In genomic region chr6:89940225-89941027, GRCh38 we compare ENCODE assay signal across 8 cellular contexts. TPM values are rescaled to one million over a fixed set of nuclear protein-coding genes. Genes with fewer than 3 reads are reported as not detected.
DNase-seq lines count a peak whose midpoint lies in the region; ATAC-seq, FAIRE-seq and TF ChIP-seq lines count a peak whose summit lies in the region.

No MANE protein-coding gene starts in this region.

- H3K27ac ChIP-seq in endodermal cell (ENCODE audit: low read depth, low read length): no peak overlapping the region

- H3K9me3 ChIP-seq in endodermal cell (ENCODE audit: control insufficient read depth, low read length): no peaks in the 10 kb centered on the region

- no peak overlapping the region for H3K9ac ChIP-seq in endodermal cell (ENCODE audit: extremely low read depth, low read length, poor library complexity, severe bottlenecking)

- H3K4me3 ChIP-seq in endodermal cell (ENCODE audit: low read length): no peak overlapping the region

- peaks cover 33% of the 10 kb centered on the region for H3K4me1 Mint-ChIP-seq in activated CD8-positive, alpha-beta memory T cell treated with anti-CD3 and anti-CD28 coated beads, Interleukin-2, amount 10 ng/mL, durations not matched to agents 7 days and 5 days
- peaks cover 13% of the 10 kb centered on the region for H3K4me1 Mint-ChIP-seq in endodermal cell

- peak; percentile 89 for TF ChIP-seq CTCF in endodermal cell (conservative IDR thresholded peaks at IDR 0.05)

- H3K36me3 Mint-ChIP-seq in activated CD8-positive, alpha-beta memory T cell treated with anti-CD3 and anti-CD28 coated beads, Interleukin-2, amount 10 ng/mL, durations not matched to agents 7 days and 5 days: peaks cover 7% of the 10 kb centered on the region
- peaks cover 25% of the 10 kb centered on the region for H3K36me3 Mint-ChIP-seq in endodermal cell (ENCODE audit: low read depth)

- H3K36me3 ChIP-seq in endodermal cell (ENCODE audit: control insufficient read depth, insufficient read depth, low read length): peaks cover 18% of the 10 kb centered on the region

- H3K9me3 Mint-ChIP-seq in activated CD8-positive, alpha-beta memory T cell treated with anti-CD3 and anti-CD28 coated beads, Interleukin-2, amount 10 ng/mL, durations not matched to agents 7 days and 5 days (ENCODE audit: low read depth): no peaks in the 10 kb centered on the region
- H3K9me3 Mint-ChIP-seq in endodermal cell: no peaks in the 10 kb centered on the region

- WGBS in endodermal cell (ENCODE audit: insufficient coverage in 1 of 2, insufficient read length in 1 of 2), 2 experiments: 19 to 42% methylated on average over 4 to 9 of the region's 9 CpGs

- no peak overlapping the region for H3K4me3 Mint-ChIP-seq in activated CD8-positive, alpha-beta memory T cell treated with anti-CD3 and anti-CD28 coated beads, Interleukin-2, amount 10 ng/mL, durations not matched to agents 7 days and 5 days
- no peak overlapping the region for H3K4me3 Mint-ChIP-seq in endodermal cell

- FAIRE-seq in HTR-8/SVneo (lab: Jason Lieb, UNC): peak; percentile 48

- DNase-seq in C1 segment of cervical spinal cord (lab: John Stamatoyannopoulos, UW) (peak in 13 of 14 donors; percentile 13 to 81 (median 46)), GM19240 (ENCODE audit: insufficient read length, low spot score) (peak; percentile 61), HTR-8/SVneo (ENCODE audit: insufficient read length, low spot score) (peak; percentile 74), NOMO-1 treated with DMSO at 0.1 percent for 48 hours (lab: John Stamatoyannopoulos, UW; ENCODE audit: unreplicated experiment) (peak; percentile 68), endodermal cell (peak; percentile 88), middle frontal gyrus (ENCODE audit: extremely low spot score, low spot score) (peak; percentile 72)
- peak; percentile 83 for DNase-seq in activated CD8-positive, alpha-beta memory T cell treated with anti-CD3 and anti-CD28 coated beads, Interleukin-2, amount 10 ng/mL, durations not matched to agents 7 days and 5 days
- DNase-seq in stimulated activated naive CD8-positive, alpha-beta T cell treated with anti-CD3 and anti-CD28 coated beads, Interleukin-15, Interleukin-2, amounts not matched to agents 100 U/mL and 50 U/mL, for 24 hours: peak; percentile 49

- H3K27ac Mint-ChIP-seq in activated CD8-positive, alpha-beta memory T cell treated with anti-CD3 and anti-CD28 coated beads, Interleukin-2, amount 10 ng/mL, durations not matched to agents 7 days and 5 days: no peak overlapping the region
- no peak overlapping the region for H3K27ac Mint-ChIP-seq in endodermal cell

- ATAC-seq in activated CD8-positive, alpha-beta memory T cell treated with anti-CD3 and anti-CD28 coated beads, Interleukin-2, amount 10 ng/mL, durations not matched to agents 7 days and 5 days: peak; percentile 94
- peak; percentile 75 for ATAC-seq in stimulated activated naive CD8-positive, alpha-beta T cell treated with anti-CD3 and anti-CD28 coated beads, Interleukin-15, Interleukin-2, amounts not matched to agents 100 U/mL and 50 U/mL, for 24 hours

- H3K27me3 Mint-ChIP-seq in activated CD8-positive, alpha-beta memory T cell treated with anti-CD3 and anti-CD28 coated beads, Interleukin-2, amount 10 ng/mL, durations not matched to agents 7 days and 5 days: no peaks in the 10 kb centered on the region
- H3K27me3 Mint-ChIP-seq in endodermal cell (ENCODE audit: insufficient read depth): no peaks in the 10 kb centered on the region

- no peaks in the 10 kb centered on the region for H3K4me1 ChIP-seq in endodermal cell (ENCODE audit: control insufficient read depth, insufficient read depth, low read length)

- H3K27me3 ChIP-seq in endodermal cell (ENCODE audit: control insufficient read depth, insufficient read depth, low read length, poor library complexity, severe bottlenecking): no peaks in the 10 kb centered on the region

- CTCF ChIA-PET in activated CD8-positive, alpha-beta memory T cell treated with anti-CD3 and anti-CD28 coated beads, Interleukin-2, amount 10 ng/mL, durations not matched to agents 7 days and 5 days (lab: Charles Lee): interaction anchor here (0.5 to 6.3 kb wide), 71 partner anchors 9 to 564 kb away, joined by 3 to 153 read pairs (median 4); partner anchors contain the start of gene ANKRD6

RNA-seq across cellular contexts. Expression of gene GJA10, which starts 46.2 kb away (rescaled TPM):
- 1 to 10 TPM in 1 of 2 experiments, under 1 TPM in 1; 0.35 to 1.3 TPM for total RNA-seq in activated CD8-positive, alpha-beta memory T cell treated with anti-CD3 and anti-CD28 coated beads, Interleukin-2, amount 10 ng/mL, durations not matched to agents 7 days and 5 days
- total RNA-seq in endodermal cell: under 1 TPM in 1 of 2 donors, not detected in 1; 0.42 TPM
- polyA plus RNA-seq in endodermal cell (2013, experiment 1 of 2): not detected
- polyA plus RNA-seq in endodermal cell (2013, experiment 2 of 2): not detected
